Comparison of ENCODE assay signal across 1 cellular context in genomic region chr19:38878575-38879399, GRCh38.
TF ChIP-seq lines count a peak whose summit lies in the region.

No MANE protein-coding gene starts in this region.

TF ChIP-seq in GM23338, 12 proteins besides CTCF, POLR2A, EP300 and RAD21 (continued from another document):
- TF ChIP-seq ZNF462 (CRISPR knock-in tag; IDR thresholded peaks at IDR 0.05) (no peak), EZH2phosphoT487 (IDR thresholded peaks at IDR 0.05; ENCODE audit: unreplicated experiment) (no peak)
